In the genomic region with DNA sequence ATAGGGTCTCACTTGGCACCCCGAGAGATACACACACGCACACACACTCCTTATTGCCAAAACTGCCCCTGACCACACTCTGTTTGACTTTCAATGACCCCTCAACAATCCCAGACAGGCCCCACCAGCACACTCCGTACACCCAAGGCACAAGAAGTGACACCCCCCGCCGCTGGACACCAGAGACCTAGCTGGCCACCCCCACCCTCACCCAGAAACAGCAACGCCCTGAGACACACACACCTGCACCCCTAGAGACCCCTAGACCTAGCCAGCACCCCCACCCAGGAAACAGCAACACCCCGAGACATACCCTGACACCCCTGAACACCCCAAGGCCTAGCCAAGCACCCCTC, we compare ENCODE assay signal across 17 cellular contexts. TPM values are rescaled to one million over a fixed set of nuclear protein-coding genes. Genes with fewer than 3 reads are reported as not detected.
A peak's percentile ranks its signal among the peaks of the same experiment; 100 is the strongest.
DNase-seq lines count a peak whose midpoint lies in the region; ATAC-seq and TF ChIP-seq lines count a peak whose summit lies in the region.
"Had no signal": no experiment of that assay in that cellular context is flagged by ENCODE, and none has a peak within 500 bp of the region (broad histone marks: within the 10 kb centered on the region; RNA-seq: fewer than 3 reads in every experiment).

No MANE protein-coding gene starts in this region.

- 84 to 90% methylated on average over 7 of the region's 7 CpGs for WGBS in upper lobe of left lung, 2 donors

- peak overlapping the region in 3 of 4 donors; percentile 15 to 62 (median 39) for H3K27ac ChIP-seq in upper lobe of left lung
- H3K27ac ChIP-seq: 22Rv1, left ventricle myocardium inferior, testis had no signal

- no peak for TF ChIP-seq EP300 in upper lobe of left lung (IDR thresholded peaks at IDR 0.05)

- peaks cover 23% of the 10 kb centered on the region for H3K4me1 Mint-ChIP-seq in T-helper 1 cell treated with Interleukin-12 subunit alpha and Interleukin-12 subunit beta and Interleukin-4 antibody, amounts not matched to agents 30 μg/mL and 1 μg/mL, for 36 hours (ENCODE audit: low read depth)
- peaks cover 16% of the 10 kb centered on the region for H3K4me1 Mint-ChIP-seq in activated T-helper 2 cell treated with anti-CD3 and anti-CD28 coated beads, Interferon-gamma antibody, Interleukin-2, Interleukin-4, amounts not matched to agents 10 μg/mL and 5 μg/mL and 100 μg/mL, durations not matched to agents 14 hours and 24 hours and 36 hours (ENCODE audit: low read depth)
- H3K4me1 Mint-ChIP-seq in immature natural killer cell, result peaks cover 28 to 44% of the 10 kb centered on the region in 2 donors

- TF ChIP-seq CTCF in upper lobe of left lung (IDR thresholded peaks at IDR 0.05), result no peak

- peaks cover 9% of the 10 kb centered on the region for H3K36me3 Mint-ChIP-seq in T-helper 1 cell treated with Interleukin-12 subunit alpha and Interleukin-12 subunit beta and Interleukin-4 antibody, amounts not matched to agents 30 μg/mL and 1 μg/mL, for 36 hours (ENCODE audit: low read depth)
- peaks cover 6% of the 10 kb centered on the region for H3K36me3 Mint-ChIP-seq in activated T-helper 2 cell treated with anti-CD3 and anti-CD28 coated beads, Interferon-gamma antibody, Interleukin-2, Interleukin-4, amounts not matched to agents 10 μg/mL and 5 μg/mL and 100 μg/mL, durations not matched to agents 14 hours and 24 hours and 36 hours (ENCODE audit: low read depth)
- H3K36me3 Mint-ChIP-seq in immature natural killer cell, result peaks cover 0 to 3% (median 0%) of the 10 kb centered on the region in 3 donors

- peaks cover 0 to 26% (median 7%) of the 10 kb centered on the region in 4 donors for H3K27me3 ChIP-seq in upper lobe of left lung
- H3K27me3 ChIP-seq: testis had no signal

- H3K9me3 ChIP-seq in upper lobe of left lung, result no peaks in the 10 kb centered on the region
- H3K9me3 ChIP-seq: left ventricle myocardium inferior, testis had no signal

- no peaks in the 10 kb centered on the region for H3K9me3 Mint-ChIP-seq in T-helper 1 cell treated with Interleukin-12 subunit alpha and Interleukin-12 subunit beta and Interleukin-4 antibody, amounts not matched to agents 30 μg/mL and 1 μg/mL, for 36 hours
- no peaks in the 10 kb centered on the region for H3K9me3 Mint-ChIP-seq in activated T-helper 2 cell treated with anti-CD3 and anti-CD28 coated beads, Interferon-gamma antibody, Interleukin-2, Interleukin-4, amounts not matched to agents 10 μg/mL and 5 μg/mL and 100 μg/mL, durations not matched to agents 14 hours and 24 hours and 36 hours
- H3K9me3 Mint-ChIP-seq in immature natural killer cell, result peaks cover 0 to 1% (median 0%) of the 10 kb centered on the region in 6 donors
- H3K9me3 Mint-ChIP-seq: activated T-cell treated with anti-CD3 and anti-CD28 coated beads, Interleukin-2, amount 50 U/mL, for 72 hours had no signal

- intact Hi-C loops in activated T-helper 2 cell treated with anti-CD3 and anti-CD28 coated beads, Interferon-gamma antibody, Interleukin-2, Interleukin-4, amounts not matched to agents 10 μg/mL and 5 μg/mL and 100 μg/mL, durations not matched to agents 14 hours and 24 hours and 36 hours (cut with micrococcal nuclease), result no loop called here

- DNase-seq in T-helper 1 cell (no peak), immature natural killer cell (no peak), upper lobe of left lung (no peak), mesenteric fat pad (ENCODE audit: low spot score) (no peak), erythroblast (lab: John Stamatoyannopoulos, UW) (no peak)
- no peak for DNase-seq in activated T-helper 2 cell treated with anti-CD3 and anti-CD28 coated beads, Interferon-gamma antibody, Interleukin-2, Interleukin-4, amounts not matched to agents 10 μg/mL and 5 μg/mL and 100 μg/mL, durations not matched to agents 14 hours and 24 hours and 36 hours (ENCODE audit: low spot score)
- DNase-seq in activated CD4-positive, alpha-beta T cell treated with anti-CD3 and anti-CD28 coated beads, Interleukin-2, amount 50 U/mL, for 48 hours, result no peak
- DNase-seq: C1 segment of cervical spinal cord, DMS79, foreskin melanocyte, left ventricle myocardium inferior, testis had no signal

- peaks cover 42 to 75% (median 52%) of the 10 kb centered on the region in 4 donors for H3K4me1 ChIP-seq in upper lobe of left lung

- H3K27ac Mint-ChIP-seq in T-helper 1 cell treated with Interleukin-12 subunit alpha and Interleukin-12 subunit beta and Interleukin-4 antibody, amounts not matched to agents 30 μg/mL and 1 μg/mL, for 36 hours, result peak overlapping the region; percentile 68
- peak overlapping the region; percentile 6 for H3K27ac Mint-ChIP-seq in activated T-helper 2 cell treated with anti-CD3 and anti-CD28 coated beads, Interferon-gamma antibody, Interleukin-2, Interleukin-4, amounts not matched to agents 10 μg/mL and 5 μg/mL and 100 μg/mL, durations not matched to agents 14 hours and 24 hours and 36 hours
- H3K27ac Mint-ChIP-seq in immature natural killer cell, result peak overlapping the region; percentile 56 to 96 (median 90)
- H3K27ac Mint-ChIP-seq: activated T-cell treated with anti-CD3 and anti-CD28 coated beads, Interleukin-2, amount 50 U/mL, for 72 hours had no signal

- H3K36me3 ChIP-seq in upper lobe of left lung, result peaks cover 0 to 46% (median 37%) of the 10 kb centered on the region in 4 donors

- TF ChIP-seq POLR2A in upper lobe of left lung (IDR thresholded peaks at IDR 0.05) (no peak), erythroblast (IDR thresholded peaks at IDR 0.05; ENCODE audit: low read length) (no peak)

- H3K4me3 Mint-ChIP-seq in T-helper 1 cell treated with Interleukin-12 subunit alpha and Interleukin-12 subunit beta and Interleukin-4 antibody, amounts not matched to agents 30 μg/mL and 1 μg/mL, for 36 hours, result no peak overlapping the region
- H3K4me3 Mint-ChIP-seq in activated T-helper 2 cell treated with anti-CD3 and anti-CD28 coated beads, Interferon-gamma antibody, Interleukin-2, Interleukin-4, amounts not matched to agents 10 μg/mL and 5 μg/mL and 100 μg/mL, durations not matched to agents 14 hours and 24 hours and 36 hours (ENCODE audit: low read depth), result no peak overlapping the region
- H3K4me3 Mint-ChIP-seq in immature natural killer cell, result peak overlapping the region; percentile 41 to 67 (median 61)

- ATAC-seq in upper lobe of left lung (ENCODE audit: low FRiP score in 2 of 2), result no peak

- peaks cover 17% of the 10 kb centered on the region for H3K27me3 Mint-ChIP-seq in T-helper 1 cell treated with Interleukin-12 subunit alpha and Interleukin-12 subunit beta and Interleukin-4 antibody, amounts not matched to agents 30 μg/mL and 1 μg/mL, for 36 hours (ENCODE audit: low read depth)
- H3K27me3 Mint-ChIP-seq in activated T-helper 2 cell treated with anti-CD3 and anti-CD28 coated beads, Interferon-gamma antibody, Interleukin-2, Interleukin-4, amounts not matched to agents 10 μg/mL and 5 μg/mL and 100 μg/mL, durations not matched to agents 14 hours and 24 hours and 36 hours (ENCODE audit: low read depth), result peaks cover 15% of the 10 kb centered on the region
- H3K27me3 Mint-ChIP-seq in immature natural killer cell (ENCODE audit: low read depth in 3 of 3), result peaks cover 3 to 32% (median 20%) of the 10 kb centered on the region in 3 donors

- no peak overlapping the region for H3K4me3 ChIP-seq in upper lobe of left lung
- H3K4me3 ChIP-seq: left ventricle myocardium inferior, skin epidermis, testis had no signal

RNA-seq across cellular contexts. Expression of a gene that starts 1.1 kb away (rescaled TPM):
- total RNA-seq in activated T-helper 2 cell treated with anti-CD3 and anti-CD28 coated beads, Interferon-gamma antibody, Interleukin-2, Interleukin-4, amounts not matched to agents 10 μg/mL and 5 μg/mL and 100 μg/mL, durations not matched to agents 14 hours and 24 hours and 36 hours, result 1.1 and 1.6 TPM in 2 replicates
- 1 to 10 TPM in 1 of 3 donors, under 1 TPM in 1, not detected in 1; 0.17 to 1.2 TPM for polyA plus RNA-seq in immature natural killer cell
- total RNA-seq in upper lobe of left lung, result 1 to 10 TPM in 2 of 6 donors, under 1 TPM in 1, not detected in 3; 0.59 to 3.9 (median 1.7) TPM
- 0.55 TPM for total RNA-seq in mesenteric fat pad
- total RNA-seq: HT-29, left ventricle myocardium inferior had no signal

RNA-seq across cellular contexts. Expression of a gene that starts 19.6 kb away (rescaled TPM):
- total RNA-seq in activated T-helper 2 cell treated with anti-CD3 and anti-CD28 coated beads, Interferon-gamma antibody, Interleukin-2, Interleukin-4, amounts not matched to agents 10 μg/mL and 5 μg/mL and 100 μg/mL, durations not matched to agents 14 hours and 24 hours and 36 hours, result 39.2 and 40.1 TPM in 2 replicates
- polyA plus RNA-seq in immature natural killer cell, result 10 to 100 TPM; 42.0 to 49.0 (median 47.0) TPM
- total RNA-seq in upper lobe of left lung (100 to 1,000 TPM; 103 to 283 (median 152) TPM), mesenteric fat pad (75.7 TPM)

RNA-seq across cellular contexts. Expression of a gene that starts 41.9 kb away (rescaled TPM):
- 113 TPM in 2 replicates for total RNA-seq in activated T-helper 2 cell treated with anti-CD3 and anti-CD28 coated beads, Interferon-gamma antibody, Interleukin-2, Interleukin-4, amounts not matched to agents 10 μg/mL and 5 μg/mL and 100 μg/mL, durations not matched to agents 14 hours and 24 hours and 36 hours
- polyA plus RNA-seq in immature natural killer cell, result 100 to 1,000 TPM; 116 to 164 (median 120) TPM
- total RNA-seq in upper lobe of left lung (100 to 1,000 TPM in 3 of 6 donors, 10 to 100 TPM in 3; 33.5 to 137 (median 101) TPM), mesenteric fat pad (111 TPM)

RNA-seq across cellular contexts. Expression of a gene that starts 43.2 kb away (rescaled TPM):
- total RNA-seq in activated T-helper 2 cell treated with anti-CD3 and anti-CD28 coated beads, Interferon-gamma antibody, Interleukin-2, Interleukin-4, amounts not matched to agents 10 μg/mL and 5 μg/mL and 100 μg/mL, durations not matched to agents 14 hours and 24 hours and 36 hours, result 171 and 172 TPM in 2 replicates
- 10 to 100 TPM; 74.3 to 94.6 (median 84.7) TPM for polyA plus RNA-seq in immature natural killer cell
- 100 to 1,000 TPM in 5 of 6 donors, 10 to 100 TPM in 1; 95.2 to 278 (median 200) TPM for total RNA-seq in upper lobe of left lung
- total RNA-seq in mesenteric fat pad, result 142 TPM

RNA-seq across cellular contexts. Expression of a gene that starts 53.1 kb away (rescaled TPM):
- total RNA-seq in activated T-helper 2 cell treated with anti-CD3 and anti-CD28 coated beads, Interferon-gamma antibody, Interleukin-2, Interleukin-4, amounts not matched to agents 10 μg/mL and 5 μg/mL and 100 μg/mL, durations not matched to agents 14 hours and 24 hours and 36 hours, result 128 and 134 TPM in 2 replicates
- polyA plus RNA-seq in immature natural killer cell, result 100 to 1,000 TPM; 203 to 317 (median 289) TPM
- total RNA-seq in upper lobe of left lung (100 to 1,000 TPM in 2 of 6 donors, 10 to 100 TPM in 4; 54.0 to 124 (median 80.6) TPM), mesenteric fat pad (119 TPM)

Comparison
In these comparisons a context has a peak if more than half of its experiments do, and no peak if none do; other contexts are left out.
1. H3K27ac Mint-ChIP-seq: peak in every context shown above with its lines; median percentile 90 in immature natural killer cell; 68 in T-helper 1 cell treated with Interleukin-12 subunit alpha and Interleukin-12 subunit beta and Interleukin-4 antibody, amounts not matched to agents 30 μg/mL and 1 μg/mL, for 36 hours; 6 in activated T-helper 2 cell treated with anti-CD3 and anti-CD28 coated beads, Interferon-gamma antibody, Interleukin-2, Interleukin-4, amounts not matched to agents 10 μg/mL and 5 μg/mL and 100 μg/mL, durations not matched to agents 14 hours and 24 hours and 36 hours.
2. H3K4me3 Mint-ChIP-seq: peak in immature natural killer cell (5 of 5); none in T-helper 1 cell treated with Interleukin-12 subunit alpha and Interleukin-12 subunit beta and Interleukin-4 antibody, amounts not matched to agents 30 μg/mL and 1 μg/mL, for 36 hours (single experiment) and activated T-helper 2 cell treated with anti-CD3 and anti-CD28 coated beads, Interferon-gamma antibody, Interleukin-2, Interleukin-4, amounts not matched to agents 10 μg/mL and 5 μg/mL and 100 μg/mL, durations not matched to agents 14 hours and 24 hours and 36 hours (single experiment).